In the genomic region with DNA sequence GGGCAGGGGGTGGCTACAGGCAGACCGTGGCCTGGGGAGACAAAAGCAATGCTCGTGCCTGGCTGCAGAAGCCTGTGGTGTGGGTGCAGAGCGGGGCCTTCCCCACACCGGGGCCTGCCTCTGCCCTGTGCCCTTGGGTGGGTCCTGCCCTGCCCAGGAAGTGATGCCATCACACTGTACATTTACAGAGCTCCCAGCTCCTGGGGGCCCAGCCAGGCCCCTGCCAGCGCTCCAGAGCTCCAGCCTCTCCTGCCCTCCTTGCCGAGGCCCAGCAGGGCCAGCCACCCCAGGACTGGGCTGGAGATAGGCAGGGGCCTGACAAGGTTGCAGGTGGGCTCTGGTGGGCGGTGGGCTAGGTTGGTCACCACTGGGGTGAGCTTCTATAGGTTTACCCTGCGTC, we compare ENCODE assay signal across 10 cellular contexts. TPM values are rescaled to one million over a fixed set of nuclear protein-coding genes. Genes with fewer than 3 reads are reported as not detected.
DNase-seq lines count a peak whose midpoint lies in the region; ATAC-seq and TF ChIP-seq lines count a peak whose summit lies in the region.
"Had no signal": no experiment of that assay in that cellular context is flagged by ENCODE, and none has a peak within 500 bp of the region (broad histone marks: within the 10 kb centered on the region; RNA-seq: fewer than 3 reads in every experiment).

No MANE protein-coding gene starts in this region.

- H2BK15ac ChIP-seq in mesendoderm (replicated peaks; ENCODE audit: low read depth), result no peak overlapping the region

- H2BK120ac ChIP-seq in mesendoderm (ENCODE audit: low read depth, low read length), result no peak overlapping the region

- H3K27ac ChIP-seq in A673 (ENCODE audit: low read depth, low read length, poor library complexity, severe bottlenecking) (peak overlapping the region; percentile 77), mesendoderm (ENCODE audit: low read depth, low read length) (no peak overlapping the region)

- H3K79me1 ChIP-seq in mesendoderm (ENCODE audit: low read length), result no peaks in the 10 kb centered on the region

- H2AK5ac ChIP-seq in mesendoderm (ENCODE audit: low read length), result no peak overlapping the region

- no TSS peak for BruUV-seq in A673 (replicated peaks; lab: Mats Ljungman, UMichigan)

- H3K36me3 Mint-ChIP-seq in HFFc6 (ENCODE audit: low read depth), result peaks cover 5% of the 10 kb centered on the region

- no peak overlapping the region for H2BK5ac ChIP-seq in mesendoderm (ENCODE audit: low read length)

- H3K4me1 Mint-ChIP-seq in HFFc6 (ENCODE audit: low read depth), result peaks cover 15% of the 10 kb centered on the region

- no peak overlapping the region for H3K23ac ChIP-seq in mesendoderm (ENCODE audit: low read length)

- POLR2A ChIA-PET in A673 (lab: Charles Lee; ENCODE audit: low non-redundant PET), result interaction anchor here (0.6 kb wide), 1 partner anchor 29 kb away, joined by 6 read pairs; no protein-coding TSS in a partner anchor

- no peaks in the 10 kb centered on the region for H3K79me2 ChIP-seq in mesendoderm (ENCODE audit: control insufficient read depth, insufficient read depth, low read length)

- H3K4ac ChIP-seq in mesendoderm (ENCODE audit: low read depth, low read length), result no peak overlapping the region

- no peak overlapping the region for H4K5ac ChIP-seq in mesendoderm (ENCODE audit: low read length)

- H3K4me3 Mint-ChIP-seq in HFFc6, result peak overlapping the region; percentile 77; the same call in 1 of the 2 replicates

- TF ChIP-seq CTCF in A673 (conservative IDR thresholded peaks at IDR 0.05; ENCODE audit: low read depth, low read length) (no peak), HFFc6 (IDR thresholded peaks at IDR 0.05) (no peak), astrocyte of the cerebellum (IDR thresholded peaks at IDR 0.05; ENCODE audit: low read depth, low read length, missing control alignments) (no peak)

- no peaks in the 10 kb centered on the region for H3K36me3 ChIP-seq in A673 (ENCODE audit: insufficient read depth, low read length, poor library complexity, severe bottlenecking)
- H3K36me3 ChIP-seq in mesendoderm (ENCODE audit: control insufficient read depth, insufficient read depth, low read length), result no peaks in the 10 kb centered on the region
- H3K36me3 ChIP-seq: right lobe of liver had no signal

- CTCF ChIA-PET in A673 (lab: Charles Lee), result no interaction called here

- no peaks in the 10 kb centered on the region for H3K4me1 ChIP-seq in A673 (ENCODE audit: insufficient read depth, low read length, poor library complexity, severe bottlenecking)
- H3K4me1 ChIP-seq in mesendoderm (ENCODE audit: control insufficient read depth, low read depth, low read length), result no peaks in the 10 kb centered on the region

- peak overlapping the region; percentile 63 for H3K9ac ChIP-seq in mesendoderm (ENCODE audit: low read length)

- in situ Hi-C loops in astrocyte of the cerebellum (cut with HindIII; ENCODE audit: low sequenced_read_pairs), result no loop called here

- H3K18ac ChIP-seq in mesendoderm (ENCODE audit: low read length), result no peak overlapping the region

- intact Hi-C loops in A673 (cut with micrococcal nuclease; ENCODE audit: unreplicated experiment), result no loop called here

- H3K9me3 Mint-ChIP-seq in HFFc6, result no peaks in the 10 kb centered on the region; the same call in 1 of the 2 replicates

- H4K8ac ChIP-seq in mesendoderm (ENCODE audit: low read depth, low read length), result no peak overlapping the region

- H3K9me3 ChIP-seq in A673 (ENCODE audit: low read depth, low read length, poor library complexity, severe bottlenecking), result no peaks in the 10 kb centered on the region
- H3K9me3 ChIP-seq: right lobe of liver had no signal

- H3K27me3 ChIP-seq in A673 (replicated peaks; ENCODE audit: insufficient read depth, low read depth, low read length, poor library complexity) (no peaks in the 10 kb centered on the region), mesendoderm (ENCODE audit: insufficient read depth, low read length, poor library complexity) (no peaks in the 10 kb centered on the region)
- H3K27me3 ChIP-seq: right lobe of liver had no signal

- H3K4me2 ChIP-seq in mesendoderm (ENCODE audit: low read length), result no peak overlapping the region

- no peak for ATAC-seq in HG02884 (IDR thresholded peaks at IDR 0.05; ENCODE audit: unreplicated experiment)

- peak overlapping the region; percentile 38; the same call in 1 of the 2 replicates for H3K27ac Mint-ChIP-seq in HFFc6

- no CpG with 5 or more reads among the region's 8 CpGs for WGBS in mesendoderm (ENCODE audit: extremely low coverage, insufficient coverage, low lambda C conversion rate)

- peak overlapping the region; percentile 84 for H3K56ac ChIP-seq in mesendoderm (ENCODE audit: low read length)

- DNase-seq in A673 (ENCODE audit: low spot score) (no peak), HFFc6 (no peak), astrocyte of the cerebellum (ENCODE audit: low read depth) (no peak), mesendoderm (no peak), GM03348 (ENCODE audit: low spot score) (no peak), C1 segment of cervical spinal cord (lab: John Stamatoyannopoulos, UW) (no peak)
- no peak for DNase-seq in activated CD8-positive, alpha-beta memory T cell treated with anti-CD3 and anti-CD28 coated beads for 24 hours

- H3K4me3 ChIP-seq in A673 (ENCODE audit: low read depth, low read length, poor library complexity, severe bottlenecking) (peak overlapping the region; percentile 43), astrocyte of the cerebellum (ENCODE audit: low read depth, low read length) (peak overlapping the region; percentile 37), mesendoderm (ENCODE audit: low read length) (no peak overlapping the region)

- no peaks in the 10 kb centered on the region; the same call in 1 of the 2 replicates for H3K27me3 Mint-ChIP-seq in HFFc6 (ENCODE audit: insufficient read depth)

RNA-seq across cellular contexts. Expression of a gene that starts 40.2 kb away (rescaled TPM):
- not detected in 2 replicates for total RNA-seq in A673 (2021)
- total RNA-seq in HFFc6 (2021; fragmentation: NEBNext Ultra II Directional; extraction: Animal tissue kit (Norgen Biotek cat#: 25700)), result not detected
- under 0.01 TPM for polyA plus RNA-seq in mesendoderm (2013, experiment 1 of 2)
- under 0.01 TPM for polyA plus RNA-seq in mesendoderm (2013, experiment 2 of 2)
- total RNA-seq: T-helper 1 cell treated with Interleukin-12 subunit alpha and Interleukin-12 subunit beta and Interleukin-4 antibody, amounts not matched to agents 30 ng/mL and 1 ng/mL, for 36 hours had no signal

RNA-seq across cellular contexts. Expression of a gene that starts 46.4 kb away (rescaled TPM):
- 24.0 and 32.5 TPM in 2 replicates for total RNA-seq in A673 (2021)
- 10 to 100 TPM; 41.4 to 53.6 (median 49.0) TPM for total RNA-seq in HFFc6 (2021; fragmentation: NEBNext Ultra II Directional; extraction: Animal tissue kit (Norgen Biotek cat#: 25700))
- 11.2 TPM for polyA plus RNA-seq in mesendoderm (2013, experiment 1 of 2)
- polyA plus RNA-seq in mesendoderm (2013, experiment 2 of 2), result 10.9 TPM
